ENCODE assay signal across 10 cellular contexts in genomic region chr14:101480747-101481530, GRCh38.
A peak's percentile ranks its signal among the peaks of the same experiment; 100 is the strongest.
DNase-seq lines count a peak whose midpoint lies in the region; ATAC-seq, FAIRE-seq and TF ChIP-seq lines count a peak whose summit lies in the region.
"Had no signal": no experiment of that assay in that cellular context is flagged by ENCODE, and none has a peak within 500 bp of the region (broad histone marks: within the 10 kb centered on the region; RNA-seq: fewer than 3 reads in every experiment).

No MANE protein-coding gene starts in this region.

- H3K9me3 ChIP-seq in astrocyte (ENCODE audit: insufficient read depth, low read depth, low read length), result peaks cover 2% of the 10 kb centered on the region
- H3K9me3 ChIP-seq in keratinocyte (ENCODE audit: control insufficient read depth, low read depth, low read length), result peaks cover 2% of the 10 kb centered on the region
- no peaks in the 10 kb centered on the region for H3K9me3 ChIP-seq in testis
- peaks cover 0 to 38% (median 2%) of the 10 kb centered on the region in 11 donors for H3K9me3 ChIP-seq in heart right ventricle

- DNase-seq in HS-5 (ENCODE audit: low read depth) (peak; percentile 74), astrocyte (ENCODE audit: low read depth) (peak; percentile 91), keratinocyte (ENCODE audit: low read depth, low spot score) (peak; percentile 15), testis (peak; percentile 16), DMS114 treated with DMSO at 0.1 percent for 48 hours (lab: John Stamatoyannopoulos, UW; ENCODE audit: unreplicated experiment) (no peak), heart right ventricle (no peak)
- DNase-seq: activated naive CD8-positive, alpha-beta T cell treated with anti-CD3 and anti-CD28 coated beads for 36 hours had no signal

- peaks cover 9% of the 10 kb centered on the region for H3K9me3 Mint-ChIP-seq in astrocyte (ENCODE audit: unreplicated experiment)

- H3K27ac Mint-ChIP-seq in astrocyte (ENCODE audit: unreplicated experiment), result no peak overlapping the region
- H3K27ac Mint-ChIP-seq: activated naive CD8-positive, alpha-beta T cell treated with anti-CD3 and anti-CD28 coated beads for 36 hours; memory B cell had no signal

- no peak overlapping the region for H3K4me3 Mint-ChIP-seq in astrocyte (ENCODE audit: unreplicated experiment)
- H3K4me3 Mint-ChIP-seq: activated naive CD8-positive, alpha-beta T cell treated with anti-CD3 and anti-CD28 coated beads for 36 hours; memory B cell had no signal

- H3K27me3 ChIP-seq in astrocyte (ENCODE audit: insufficient read depth, low read length) (no peaks in the 10 kb centered on the region), keratinocyte (ENCODE audit: control insufficient read depth, extremely low read depth, insufficient read depth, low read length) (no peaks in the 10 kb centered on the region), testis (no peaks in the 10 kb centered on the region), heart right ventricle (peaks cover 0 to 34% (median 23%) of the 10 kb centered on the region in 7 donors)

- H3K27ac ChIP-seq in astrocyte (ENCODE audit: low read depth, low read length) (no peak overlapping the region), keratinocyte (ENCODE audit: control insufficient read depth, insufficient read depth, low read length) (no peak overlapping the region), testis (no peak overlapping the region), heart right ventricle (no peak overlapping the region)

- dilution Hi-C loops in keratinocyte (cut with MboI; ENCODE audit: extremely low pct_ligation_motif_present, low sequenced_read_pairs), result no loop called here

- intact Hi-C loops in testis (cut with DNase I; ENCODE audit: low total_unique reads), result no loop called here
- intact Hi-C loops in heart right ventricle (cut with DNase I), result no loop called here

- 55 to 64% methylated on average over 15 to 16 of the region's 16 CpGs for WGBS in testis, 2 donors
- WGBS in heart right ventricle, 2 donors, result 56 to 58% methylated on average over 16 of the region's 16 CpGs

- ATAC-seq in HG02938 (IDR thresholded peaks at IDR 0.05; ENCODE audit: unreplicated experiment), result no peak
- no peak for ATAC-seq in heart right ventricle
- ATAC-seq: Right ventricle myocardium inferior had no signal

- peak overlapping the region; percentile 61 for H3K4me2 ChIP-seq in astrocyte (ENCODE audit: low read length)
- no peak overlapping the region for H3K4me2 ChIP-seq in keratinocyte (ENCODE audit: control insufficient read depth, extremely low read depth, insufficient read depth, low read depth, low read length)

- FAIRE-seq in astrocyte (lab: Jason Lieb, UNC) (no peak), keratinocyte (lab: Jason Lieb, UNC) (no peak)

- no peaks in the 10 kb centered on the region for H3K36me3 Mint-ChIP-seq in astrocyte (ENCODE audit: low read depth, unreplicated experiment)
- H3K36me3 Mint-ChIP-seq: activated naive CD8-positive, alpha-beta T cell treated with anti-CD3 and anti-CD28 coated beads for 36 hours; memory B cell had no signal

- no peak for TF ChIP-seq POLR2A in testis (IDR thresholded peaks at IDR 0.05)

- no peaks in the 10 kb centered on the region for H3K9me1 ChIP-seq in keratinocyte (ENCODE audit: control insufficient read depth, extremely low read depth, insufficient read depth, low read length)

- peaks cover 6% of the 10 kb centered on the region for H3K4me1 Mint-ChIP-seq in astrocyte (ENCODE audit: low read depth, unreplicated experiment)
- H3K4me1 Mint-ChIP-seq: activated naive CD8-positive, alpha-beta T cell treated with anti-CD3 and anti-CD28 coated beads for 36 hours; memory B cell had no signal

- H3K36me3 ChIP-seq in astrocyte (ENCODE audit: insufficient read depth, low read length) (no peaks in the 10 kb centered on the region), keratinocyte (ENCODE audit: control insufficient read depth in 2 of 2, extremely low read depth in 1 of 2, insufficient read depth in 2 of 2, low read length in 2 of 2) (no peaks in the 10 kb centered on the region), testis (ENCODE audit: low read depth, missing control alignments) (no peaks in the 10 kb centered on the region), heart right ventricle (no peaks in the 10 kb centered on the region)

- H3K4me1 ChIP-seq in astrocyte (ENCODE audit: insufficient read depth, low read length) (peaks cover 7% of the 10 kb centered on the region), keratinocyte (ENCODE audit: control insufficient read depth, extremely low read depth, insufficient read depth, low read length) (no peaks in the 10 kb centered on the region), testis (peaks cover 6% of the 10 kb centered on the region), heart right ventricle (no peaks in the 10 kb centered on the region)

- H3K27me3 Mint-ChIP-seq in astrocyte (ENCODE audit: low read depth, unreplicated experiment), result peaks cover 31% of the 10 kb centered on the region

- no peak overlapping the region for H3K4me3 ChIP-seq in astrocyte (ENCODE audit: insufficient read depth, low read depth, low read length)
- no peak overlapping the region for H3K4me3 ChIP-seq in keratinocyte (ENCODE audit: control insufficient read depth in 2 of 3, extremely low read depth in 1 of 3, insufficient read depth in 2 of 3, low read depth in 1 of 3, low read length in 3 of 3)
- H3K4me3 ChIP-seq in testis, result no peak overlapping the region
- H3K4me3 ChIP-seq in heart right ventricle, result no peak overlapping the region

- peak overlapping the region; percentile 7 for H3K9ac ChIP-seq in astrocyte (ENCODE audit: low read length)
- no peak overlapping the region for H3K9ac ChIP-seq in keratinocyte (ENCODE audit: control insufficient read depth, extremely low read depth, insufficient read depth, low read length)

- H3K79me2 ChIP-seq in astrocyte (ENCODE audit: insufficient read depth, low read length) (no peaks in the 10 kb centered on the region), keratinocyte (ENCODE audit: control insufficient read depth, insufficient read depth, low read length) (no peaks in the 10 kb centered on the region)

- H2AFZ ChIP-seq in astrocyte (ENCODE audit: low read depth, low read length) (peak overlapping the region; percentile 17), keratinocyte (ENCODE audit: control insufficient read depth, low read length) (no peak overlapping the region)

- TF ChIP-seq CTCF in astrocyte (IDR thresholded peaks at IDR 0.05; ENCODE audit: insufficient read depth, low read depth, low read length), result no peak
- no peak for TF ChIP-seq CTCF in keratinocyte (optimal IDR thresholded peaks at IDR 0.05 in 1 of 3, IDR thresholded peaks at IDR 0.05 in 1 of 3, conservative IDR thresholded peaks at IDR 0.05 in 1 of 3; ENCODE audit: extremely low read depth in 1 of 3, insufficient read depth in 2 of 3, low read length in 3 of 3)
- TF ChIP-seq CTCF in testis (IDR thresholded peaks at IDR 0.05), result no peak
- no peak for TF ChIP-seq CTCF in heart right ventricle (IDR thresholded peaks at IDR 0.05)

- no peaks in the 10 kb centered on the region for H4K20me1 ChIP-seq in astrocyte (ENCODE audit: insufficient read depth, low read length)
- no peaks in the 10 kb centered on the region for H4K20me1 ChIP-seq in keratinocyte (ENCODE audit: control insufficient read depth, extremely low read depth, insufficient read depth, low read length)

Comparison
In these comparisons a context has a peak if more than half of its experiments do, and no peak if none do; other contexts are left out.
1. DNase-seq: peak in HS-5 (single experiment), astrocyte (single experiment), keratinocyte (single experiment) and testis (single experiment); none in DMS114 treated with DMSO at 0.1 percent for 48 hours (single experiment) and heart right ventricle (0 of 2).